Comparison of ENCODE assay signal across 15 cellular contexts in the genomic region with DNA sequence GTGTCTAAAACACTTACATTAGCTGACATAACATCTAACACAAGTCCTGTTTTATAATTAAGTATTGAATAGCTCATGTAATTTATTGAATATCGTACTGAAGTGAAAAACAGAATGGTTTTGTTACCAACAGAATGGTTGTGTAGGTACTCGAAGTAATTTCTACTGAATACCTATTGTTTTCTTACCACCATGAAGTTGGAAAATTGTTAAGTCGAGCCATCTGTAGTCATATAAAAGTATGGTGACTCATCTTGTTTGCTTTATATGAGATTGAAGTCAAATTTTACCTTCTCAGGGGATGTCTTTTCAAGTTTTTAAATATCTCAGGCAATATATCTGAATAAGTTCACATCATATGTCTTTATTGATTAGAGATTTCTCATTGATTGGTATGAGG. TPM values are rescaled to one million over a fixed set of nuclear protein-coding genes. Genes with fewer than 3 reads are reported as not detected.
A peak's percentile ranks its signal among the peaks of the same experiment; 100 is the strongest.
DNase-seq lines count a peak whose midpoint lies in the region; ATAC-seq, FAIRE-seq and TF ChIP-seq lines count a peak whose summit lies in the region.
"Had no signal": no experiment of that assay in that cellular context is flagged by ENCODE, and none has a peak within 500 bp of the region (broad histone marks: within the 10 kb centered on the region; RNA-seq: fewer than 3 reads in every experiment).

No MANE protein-coding gene starts in this region.

- no peak overlapping the region for H3K9ac ChIP-seq in GM12878 (ENCODE audit: control insufficient read depth, insufficient read depth, low read length)

- SMC1A ChIA-PET in GM12878 (lab: Charles Lee; ENCODE audit: uncharacterized antibody, unreplicated experiment) = interaction anchor here (0.9 to 2.4 kb wide), 4 partner anchors 9 to 228 kb away, joined by 3 to 12 read pairs (median 4); no protein-coding TSS in a partner anchor

- H3K4me3 ChIP-seq in A549 (no peak overlapping the region), HEK293 (ENCODE audit: low read depth, low read length) (no peak overlapping the region), GM12878 (no peak overlapping the region), gastrocnemius medialis (no peak overlapping the region)

- CTCF ChIA-PET in A549 (lab: Yijun Ruan, JAX) = interaction anchor here (0.8 kb wide), 1 partner anchor 966 kb away, joined by 3 read pairs; no protein-coding TSS in a partner anchor
- CTCF ChIA-PET in HEK293 (lab: Yijun Ruan, JAX) = no interaction called here
- CTCF ChIA-PET in GM12878 (lab: Yijun Ruan, JAX) = interaction anchor here (0.9 to 2.9 kb wide), 2 partner anchors 9 to 27 kb away, joined by 3 to 12 read pairs; no protein-coding TSS in a partner anchor
- CTCF ChIA-PET in activated CD4-positive, alpha-beta memory T cell treated with anti-CD3 and anti-CD28 coated beads, Interleukin-2, amount 10 ng/mL, durations not matched to agents 7 days and 5 days (lab: Charles Lee) = no interaction called here

- POLR2A ChIA-PET in A549 (lab: Yijun Ruan, JAX) = no interaction called here
- POLR2A ChIA-PET in HEK293 (lab: Yijun Ruan, JAX) = no interaction called here
- POLR2A ChIA-PET in GM12878 (lab: Charles Lee) = interaction anchor here (0.7 kb wide), 1 partner anchor 9 kb away, joined by 3 read pairs; no protein-coding TSS in a partner anchor
- POLR2A ChIA-PET in activated CD4-positive, alpha-beta memory T cell treated with anti-CD3 and anti-CD28 coated beads, Interleukin-2, amount 10 ng/mL, durations not matched to agents 7 days and 5 days (lab: Charles Lee) = no interaction called here

- H3K27ac Mint-ChIP-seq in activated CD4-positive, alpha-beta memory T cell treated with anti-CD3 and anti-CD28 coated beads, Interleukin-2, amount 10 ng/mL, durations not matched to agents 7 days and 5 days = no peak overlapping the region
- H3K27ac Mint-ChIP-seq: CD8-positive, alpha-beta T cell had no signal

- 77% methylated on average over 3 of the region's 3 CpGs for WGBS in A549 (ENCODE audit: missing lambda C conversion rate)
- 97% methylated on average over 3 of the region's 3 CpGs for WGBS in GM12878 (ENCODE audit: insufficient coverage, insufficient replicate concordance, low lambda C conversion rate, missing lambda C conversion rate)

- H3K27me3 ChIP-seq in GM12878 (replicated peaks in 1 of 2; ENCODE audit: control insufficient read depth in 2 of 2, insufficient read depth in 2 of 2, low read length in 1 of 2) (no peaks in the 10 kb centered on the region), gastrocnemius medialis (no peaks in the 10 kb centered on the region)

- intact Hi-C loops in GM12878 (cut with micrococcal nuclease; ENCODE audit: unreplicated experiment) = no loop called here
- intact Hi-C loops in gastrocnemius medialis (cut with DNase I; ENCODE audit: low total_unique reads) = no loop called here

- DNase-seq in A549 (ENCODE audit: low read depth in 1 of 2, low spot score in 1 of 2) (no peak), GM12878 (ENCODE audit: low read depth, low spot score) (no peak), gastrocnemius medialis (no peak), GM10266 (ENCODE audit: extremely low spot score) (no peak), EL (no peak)
- no peak for DNase-seq in activated CD4-positive, alpha-beta memory T cell treated with anti-CD3 and anti-CD28 coated beads, Interleukin-2, amount 10 ng/mL, durations not matched to agents 7 days and 5 days
- DNase-seq: CD8-positive, alpha-beta T cell; COR-L47; IMR-90; Kasumi-1; KBM-7 had no signal

- peaks cover 8 to 28% of the 10 kb centered on the region in 2 experiments for H3K36me3 ChIP-seq in HEK293 (ENCODE audit: control insufficient read depth in 2 of 2, insufficient read depth in 1 of 2, low read length in 2 of 2)
- peaks cover 2 to 21% of the 10 kb centered on the region in 2 experiments; a peak in 3 of 4 replicates for H3K36me3 ChIP-seq in GM12878 (ENCODE audit: control insufficient read depth in 2 of 2, insufficient read depth in 2 of 2, low read length in 1 of 2)
- peaks cover 0 to 11% of the 10 kb centered on the region in 2 donors for H3K36me3 ChIP-seq in gastrocnemius medialis

- H3K4me1 ChIP-seq in A549 (peaks cover 8% of the 10 kb centered on the region; the same call in 2 of the 3 replicates), HEK293 (ENCODE audit: control insufficient read depth, insufficient read depth, low read length) (no peaks in the 10 kb centered on the region; the same call in 1 of the 2 replicates), GM12878 (ENCODE audit: control insufficient read depth, insufficient read depth, low read length) (no peaks in the 10 kb centered on the region), gastrocnemius medialis (peaks cover 12 to 50% of the 10 kb centered on the region in 2 donors)

- H3K9me3 ChIP-seq in A549 = peaks cover 12% of the 10 kb centered on the region; the same call in 2 of the 3 replicates
- no peaks in the 10 kb centered on the region for H3K9me3 ChIP-seq in HEK293 (ENCODE audit: control insufficient read depth, insufficient read depth, low read depth, low read length)
- H3K9me3 ChIP-seq in GM12878 (replicated peaks; ENCODE audit: control insufficient read depth, insufficient read depth, low read length) = peaks cover 19% of the 10 kb centered on the region
- no peaks in the 10 kb centered on the region for H3K9me3 ChIP-seq in gastrocnemius medialis

- TF ChIP-seq RAD21 in A549 (conservative IDR thresholded peaks at IDR 0.05 in 1 of 2, IDR thresholded peaks at IDR 0.05 in 1 of 2) = no peak
- TF ChIP-seq RAD21 in GM12878 (IDR thresholded peaks at IDR 0.05; ENCODE audit: insufficient read depth, low read depth, low read length) = no peak

- no TSS peak for BruUV-seq in GM12878 (replicated peaks; lab: Mats Ljungman, UMichigan)

- no peak overlapping the region for H2AFZ ChIP-seq in GM12878 (ENCODE audit: control insufficient read depth, low read depth, low read length)

- H3K36me3 Mint-ChIP-seq in activated CD4-positive, alpha-beta memory T cell treated with anti-CD3 and anti-CD28 coated beads, Interleukin-2, amount 10 ng/mL, durations not matched to agents 7 days and 5 days (ENCODE audit: low read depth) = peaks cover 50% of the 10 kb centered on the region

- H3K27ac ChIP-seq in A549 (no peak overlapping the region), HEK293 (ENCODE audit: extremely low read depth, low read depth, low read length) (no peak overlapping the region), GM12878 (ENCODE audit: control insufficient read depth, insufficient read depth) (no peak overlapping the region), gastrocnemius medialis (peak overlapping the region in 3 of 4 donors; percentile 11 to 16 (median 15))

- H4K20me1 ChIP-seq in GM12878 (ENCODE audit: control insufficient read depth, insufficient read depth) = no peaks in the 10 kb centered on the region; the same call in 1 of the 2 replicates

- RAD21 ChIA-PET in GM12878 (lab: Charles Lee; ENCODE audit: unreplicated experiment) = interaction anchor here (1.0 kb wide), 1 partner anchor 10 kb away, joined by 4 read pairs; no protein-coding TSS in a partner anchor

- TF ChIP-seq EP300 in A549 (IDR thresholded peaks at IDR 0.05) = no peak
- no peak for TF ChIP-seq EP300 in GM12878 (IDR thresholded peaks at IDR 0.05; ENCODE audit: borderline replicate concordance in 1 of 2, control insufficient read depth in 1 of 2, low read depth in 2 of 2, low read length in 2 of 2)

- FAIRE-seq in A549 (lab: Jason Lieb, UNC) (peak; percentile 97), GM12878 (lab: Jason Lieb, UNC) (peak; percentile 18)
- FAIRE-seq: H54 had no signal

- H3K4me1 Mint-ChIP-seq in activated CD4-positive, alpha-beta memory T cell treated with anti-CD3 and anti-CD28 coated beads, Interleukin-2, amount 10 ng/mL, durations not matched to agents 7 days and 5 days = no peaks in the 10 kb centered on the region

- ATAC-seq in A549 (no peak), GM12878 (no peak), gastrocnemius medialis (no peak)
- ATAC-seq: CD8-positive, alpha-beta T cell; HCT116 had no signal

- in situ Hi-C loops in GM12878 (cut with MboI) = no loop called here
- in situ Hi-C loops in gastrocnemius medialis (cut with MboI; ENCODE audit: low sequenced_read_pairs in 4 of 4) = no loop called here

- TF ChIP-seq POLR2A in A549 (IDR thresholded peaks at IDR 0.05; ENCODE audit: low read length) (no peak), GM12878 (IDR thresholded peaks at IDR 0.05; ENCODE audit: low read depth, low read length) (no peak), gastrocnemius medialis (IDR thresholded peaks at IDR 0.05) (no peak)

- TF ChIP-seq CTCF in A549 (IDR thresholded peaks at IDR 0.05) (no peak), HEK293 (tag by site-specific recombination; IDR thresholded peaks at IDR 0.05) (no peak), GM12878 (IDR thresholded peaks at IDR 0.05 in 2 of 3, conservative IDR thresholded peaks at IDR 0.05 in 1 of 3; ENCODE audit: control insufficient read depth in 2 of 3, extremely low read depth in 1 of 3, insufficient read depth in 1 of 3, low read depth in 3 of 3, low read length in 3 of 3) (no peak), gastrocnemius medialis (IDR thresholded peaks at IDR 0.05 in 4 of 5, conservative IDR thresholded peaks at IDR 0.05 in 1 of 5) (no peak), GM10266 (IDR thresholded peaks at IDR 0.05; ENCODE audit: control insufficient read depth, insufficient read depth, low read depth, missing control alignments) (no peak)

- no peak overlapping the region for H3K4me3 Mint-ChIP-seq in activated CD4-positive, alpha-beta memory T cell treated with anti-CD3 and anti-CD28 coated beads, Interleukin-2, amount 10 ng/mL, durations not matched to agents 7 days and 5 days
- H3K4me3 Mint-ChIP-seq: CD14-positive monocyte; CD8-positive, alpha-beta T cell had no signal

- peaks cover 9% of the 10 kb centered on the region for H3K9me3 Mint-ChIP-seq in activated CD4-positive, alpha-beta memory T cell treated with anti-CD3 and anti-CD28 coated beads, Interleukin-2, amount 10 ng/mL, durations not matched to agents 7 days and 5 days

- H3K27me3 Mint-ChIP-seq in activated CD4-positive, alpha-beta memory T cell treated with anti-CD3 and anti-CD28 coated beads, Interleukin-2, amount 10 ng/mL, durations not matched to agents 7 days and 5 days = no peaks in the 10 kb centered on the region

- H3K4me2 ChIP-seq in A549 = no peak overlapping the region
- no peak overlapping the region for H3K4me2 ChIP-seq in GM12878 (ENCODE audit: control insufficient read depth, insufficient read depth)

- peaks cover 83% of the 10 kb centered on the region for H3K79me2 ChIP-seq in GM12878 (ENCODE audit: control insufficient read depth, insufficient read depth, low read length)

RNA-seq across cellular contexts. Expression of a gene that starts 37.6 kb away (rescaled TPM):
- polyA plus RNA-seq in A549 (2011; rRNA removed) = 49.5 and 53.7 TPM in 2 replicates
- polyA plus RNA-seq in A549 (2012; cell fraction: cytosol; rRNA removed) = 15.7 and 16.1 TPM in 2 replicates
- polyA plus RNA-seq in A549 (2012; cell fraction: nucleus; rRNA removed) = 17.4 and 24.2 TPM in 2 replicates
- 18.0 to 23.2 TPM (median 21.4 TPM) in 3 replicates for polyA plus RNA-seq in A549 (2017; fragmentation: RNase III; extraction: RNeasy Plus Mini Kit Qiagen cat#74134 plus additional on column Dnase treatment)
- polyA minus RNA-seq in A549 (2011; rRNA and poly(A)+ RNA removed) = 97.3 and 119 TPM in 2 replicates
- total RNA-seq in GM12878 (2013; cell fraction: nucleolus; rRNA removed) = 530 and 583 TPM in 2 replicates
- 39.0 and 39.1 TPM in 2 replicates for total RNA-seq in GM12878 (2014; rRNA removed)
- total RNA-seq in GM12878 (2014; rRNA removed; fragmentation: Illumina TruSeq; extraction: Trizol) = 32.3 and 37.9 TPM in 2 replicates
- 34.8 and 35.0 TPM in 2 replicates for total RNA-seq in GM12878 (2021)
- polyA plus RNA-seq in GM12878 (2011; ENCODE audit: low read depth) = 50.6 TPM
- 94.6 and 96.3 TPM in 2 replicates for polyA plus RNA-seq in GM12878 (2011; rRNA removed)
- 76.3 and 82.8 TPM in 2 replicates for polyA plus RNA-seq in GM12878 (2011; cell fraction: cytosol; rRNA removed)
- 118 and 121 TPM in 2 replicates for polyA plus RNA-seq in GM12878 (2011; cell fraction: nucleus; rRNA removed)
- polyA plus RNA-seq in GM12878 (2012) = 29.4 and 31.0 TPM in 2 replicates
- 62.4 and 74.5 TPM in 2 replicates for polyA plus RNA-seq in GM12878 (2014; fragmentation: Illumina TruSeq; extraction: Trizol)
- polyA plus RNA-seq in GM12878 (2014; fragmentation: Nextera tagmentation; extraction: Ambion mirVana) = 10 to 100 TPM; 20.2 to 22.2 TPM
- polyA plus RNA-seq in GM12878 (2014; rRNA removed) = 24.8 and 27.1 TPM in 2 replicates
- polyA plus RNA-seq in GM12878 (2016; fragmentation: Nextera tagmentation; extraction: Ambion mirVana) = 10 to 100 TPM; 60.6 to 61.4 TPM
- 141 and 178 TPM in 2 replicates for polyA minus RNA-seq in GM12878 (2011; rRNA and poly(A)+ RNA removed)
- 34.2 and 39.8 TPM in 2 replicates for polyA minus RNA-seq in GM12878 (2011; cell fraction: cytosol; rRNA and poly(A)+ RNA removed)
- 146 and 188 TPM in 2 replicates for polyA minus RNA-seq in GM12878 (2011; cell fraction: nucleus; rRNA and poly(A)+ RNA removed)
- total RNA-seq in gastrocnemius medialis = 10 to 100 TPM; 16.4 to 71.9 (median 23.5) TPM
- 10 to 100 TPM; 39.1 to 43.4 TPM for total RNA-seq in activated CD4-positive, alpha-beta memory T cell treated with anti-CD3 and anti-CD28 coated beads, Interleukin-2, amount 10 ng/mL, durations not matched to agents 7 days and 5 days

Comparison
In these comparisons a context has a peak if more than half of its experiments do, and no peak if none do; other contexts are left out.
1. H3K27ac ChIP-seq: peak in gastrocnemius medialis (3 of 4); none in A549 (0 of 2), HEK293 (single experiment) and GM12878 (single experiment).
2. CTCF ChIA-PET loops: an anchor here in A549 (0.8 kb wide) and GM12878 (0.9 to 2.9 kb wide); none called in HEK293 and activated CD4-positive, alpha-beta memory T cell treated with anti-CD3 and anti-CD28 coated beads, Interleukin-2, amount 10 ng/mL, durations not matched to agents 7 days and 5 days.